Comparison of ENCODE assay signal across 1 cellular context in genomic region chr2:207919164-207919919, GRCh38.
TF ChIP-seq lines count a peak whose summit lies in the region.

No MANE protein-coding gene starts in this region.

TF ChIP-seq in A549, 52 proteins besides CTCF, POLR2A, EP300 and RAD21 (continued from another document):
- no peak for TF ChIP-seq BHLHE40 (IDR thresholded peaks at IDR 0.05; ENCODE audit: low read depth, low read length)
- no peak for TF ChIP-seq RCOR1 (IDR thresholded peaks at IDR 0.05; ENCODE audit: low read depth, low read length)
- TF ChIP-seq, protein P1, sequence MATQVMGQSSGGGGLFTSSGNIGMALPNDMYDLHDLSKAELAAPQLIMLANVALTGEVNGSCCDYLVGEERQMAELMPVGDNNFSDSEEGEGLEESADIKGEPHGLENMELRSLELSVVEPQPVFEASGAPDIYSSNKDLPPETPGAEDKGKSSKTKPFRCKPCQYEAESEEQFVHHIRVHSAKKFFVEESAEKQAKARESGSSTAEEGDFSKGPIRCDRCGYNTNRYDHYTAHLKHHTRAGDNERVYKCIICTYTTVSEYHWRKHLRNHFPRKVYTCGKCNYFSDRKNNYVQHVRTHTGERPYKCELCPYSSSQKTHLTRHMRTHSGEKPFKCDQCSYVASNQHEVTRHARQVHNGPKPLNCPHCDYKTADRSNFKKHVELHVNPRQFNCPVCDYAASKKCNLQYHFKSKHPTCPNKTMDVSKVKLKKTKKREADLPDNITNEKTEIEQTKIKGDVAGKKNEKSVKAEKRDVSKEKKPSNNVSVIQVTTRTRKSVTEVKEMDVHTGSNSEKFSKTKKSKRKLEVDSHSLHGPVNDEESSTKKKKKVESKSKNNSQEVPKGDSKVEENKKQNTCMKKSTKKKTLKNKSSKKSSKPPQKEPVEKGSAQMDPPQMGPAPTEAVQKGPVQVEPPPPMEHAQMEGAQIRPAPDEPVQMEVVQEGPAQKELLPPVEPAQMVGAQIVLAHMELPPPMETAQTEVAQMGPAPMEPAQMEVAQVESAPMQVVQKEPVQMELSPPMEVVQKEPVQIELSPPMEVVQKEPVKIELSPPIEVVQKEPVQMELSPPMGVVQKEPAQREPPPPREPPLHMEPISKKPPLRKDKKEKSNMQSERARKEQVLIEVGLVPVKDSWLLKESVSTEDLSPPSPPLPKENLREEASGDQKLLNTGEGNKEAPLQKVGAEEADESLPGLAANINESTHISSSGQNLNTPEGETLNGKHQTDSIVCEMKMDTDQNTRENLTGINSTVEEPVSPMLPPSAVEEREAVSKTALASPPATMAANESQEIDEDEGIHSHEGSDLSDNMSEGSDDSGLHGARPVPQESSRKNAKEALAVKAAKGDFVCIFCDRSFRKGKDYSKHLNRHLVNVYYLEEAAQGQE (IDR thresholded peaks at IDR 0.05), result no peak
- TF ChIP-seq HDAC2 (IDR thresholded peaks at IDR 0.05), result no peak
- no peak for TF ChIP-seq SREBF2 (IDR thresholded peaks at IDR 0.05)
